Comparison of ENCODE assay signal across 11 cellular contexts in the genomic region with DNA sequence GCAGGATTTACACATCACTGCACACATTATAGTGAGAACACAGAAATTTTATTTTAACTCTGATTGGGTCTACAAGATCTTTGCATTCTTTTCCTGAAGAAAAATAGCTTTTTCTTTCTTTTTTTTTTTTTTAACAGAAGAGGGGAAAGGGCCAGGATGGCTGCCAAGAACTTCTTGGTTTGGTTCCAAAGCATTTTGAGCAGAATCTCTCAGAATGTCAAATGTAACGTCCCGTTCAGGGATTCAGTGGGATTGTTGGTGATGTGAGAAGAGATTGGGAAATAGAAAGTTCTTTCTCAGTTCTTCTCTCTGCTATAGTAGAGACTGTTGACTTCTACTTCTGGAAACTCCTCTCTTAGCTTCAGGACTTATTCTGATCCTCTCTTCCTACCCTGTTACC.
A peak's percentile ranks its signal among the peaks of the same experiment; 100 is the strongest.
DNase-seq lines count a peak whose midpoint lies in the region; ATAC-seq and TF ChIP-seq lines count a peak whose summit lies in the region.
"Had no signal": no experiment of that assay in that cellular context is flagged by ENCODE, and none has a peak within 500 bp of the region (broad histone marks: within the 10 kb centered on the region; RNA-seq: fewer than 3 reads in every experiment).

No MANE protein-coding gene starts in this region.

- H3K4me1 Mint-ChIP-seq in endothelial cell (ENCODE audit: unreplicated experiment), result no peaks in the 10 kb centered on the region

- no peaks in the 10 kb centered on the region for H3K9me3 Mint-ChIP-seq in endothelial cell (ENCODE audit: unreplicated experiment)

- H3K4me1 ChIP-seq in right lobe of liver, result peaks cover 0 to 11% (median 2%) of the 10 kb centered on the region in 4 donors

- intact Hi-C loops in Right ventricle myocardium inferior (cut with DNase I) (no loop called here), cardiac septum (cut with DNase I) (no loop called here), right lobe of liver (cut with DNase I) (no loop called here)

- TF ChIP-seq CTCF in right lobe of liver (IDR thresholded peaks at IDR 0.05) (no peak), endothelial cell (IDR thresholded peaks at IDR 0.05; ENCODE audit: unreplicated experiment) (no peak)

- H3K27me3 ChIP-seq in right lobe of liver, result no peaks in the 10 kb centered on the region

- H3K4me3 Mint-ChIP-seq in endothelial cell (ENCODE audit: unreplicated experiment), result no peak overlapping the region

- H3K36me3 Mint-ChIP-seq in endothelial cell (ENCODE audit: low read depth, unreplicated experiment), result peaks cover 4% of the 10 kb centered on the region

- H3K4me3 ChIP-seq in right lobe of liver, result no peak overlapping the region

- H3K27ac Mint-ChIP-seq in endothelial cell (ENCODE audit: unreplicated experiment), result no peak overlapping the region

- DNase-seq in Right ventricle myocardium inferior (ENCODE audit: missing footprints) (no peak), cardiac septum (ENCODE audit: low spot score) (no peak), astrocyte of the hippocampus (ENCODE audit: low read depth, low spot score) (peak; percentile 81), right lobe of liver (peak in 1 of 3 donors; percentile 42), DMS114 treated with DMSO at 0.1 percent for 48 hours (lab: John Stamatoyannopoulos, UW; ENCODE audit: unreplicated experiment) (no peak), KG1 (lab: John Stamatoyannopoulos, UW) (no peak), NCI-H2107 (lab: John Stamatoyannopoulos, UW) (no peak), endothelial cell (ENCODE audit: low spot score) (no peak)
- DNase-seq: activated CD8-positive, alpha-beta memory T cell treated with anti-CD3 and anti-CD28 coated beads, Interleukin-2, amount 50 U/mL, for 4 hours; GOT3; NCI-H524 treated with DMSO at 0.1 percent for 48 hours had no signal

- no peaks in the 10 kb centered on the region for H3K9me3 ChIP-seq in right lobe of liver

- ATAC-seq in Right ventricle myocardium inferior, result peak; percentile 78
- peak; percentile 59 to 70 (median 64) for ATAC-seq in right lobe of liver

- H3K27me3 Mint-ChIP-seq in endothelial cell (ENCODE audit: unreplicated experiment), result no peaks in the 10 kb centered on the region

- no peaks in the 10 kb centered on the region for H3K36me3 ChIP-seq in right lobe of liver

- WGBS in right lobe of liver (ENCODE audit: insufficient coverage, low coverage, low lambda C conversion rate, missing lambda C conversion rate), result 6% methylated on average over 2 of the region's 2 CpGs

- no peak for TF ChIP-seq POLR2A in right lobe of liver (IDR thresholded peaks at IDR 0.05)

- H3K27ac ChIP-seq in right lobe of liver, result no peak overlapping the region
